In genomic region chr16:9836118-9836736, GRCh38 we compare ENCODE assay signal across 13 cellular contexts.
DNase-seq lines count a peak whose midpoint lies in the region; ATAC-seq, FAIRE-seq and TF ChIP-seq lines count a peak whose summit lies in the region.
"Had no signal": no experiment of that assay in that cellular context is flagged by ENCODE, and none has a peak within 500 bp of the region (broad histone marks: within the 10 kb centered on the region; RNA-seq: fewer than 3 reads in every experiment).

No MANE protein-coding gene starts in this region.

- no peaks in the 10 kb centered on the region for H3K27me3 Mint-ChIP-seq in activated CD4-positive, alpha-beta T cell treated with anti-CD3 and anti-CD28 coated beads, Interleukin-2, amount 10 ng/mL, durations not matched to agents 7 days and 5 days
- H3K27me3 Mint-ChIP-seq in activated CD4-positive, alpha-beta T cell treated with anti-CD3 and anti-CD28 coated beads for 36 hours: no peaks in the 10 kb centered on the region
- H3K27me3 Mint-ChIP-seq in activated T-cell treated with anti-CD3 and anti-CD28 coated beads, Interleukin-2, amount 50 U/mL, for 72 hours (ENCODE audit: low read depth): no peaks in the 10 kb centered on the region
- H3K27me3 Mint-ChIP-seq: activated naive CD8-positive, alpha-beta T cell treated with anti-CD3 and anti-CD28 coated beads, Interleukin-2, amount 10 ng/mL, durations not matched to agents 7 days and 5 days had no signal

- FAIRE-seq in small intestine (lab: Jason Lieb, UNC): no peak

- no peaks in the 10 kb centered on the region for H3K4me1 Mint-ChIP-seq in activated CD4-positive, alpha-beta T cell treated with anti-CD3 and anti-CD28 coated beads, Interleukin-2, amount 10 ng/mL, durations not matched to agents 7 days and 5 days
- no peaks in the 10 kb centered on the region for H3K4me1 Mint-ChIP-seq in activated CD4-positive, alpha-beta T cell treated with anti-CD3 and anti-CD28 coated beads for 36 hours
- H3K4me1 Mint-ChIP-seq in activated T-cell treated with anti-CD3 and anti-CD28 coated beads, Interleukin-2, amount 50 U/mL, for 72 hours (ENCODE audit: low read depth): no peaks in the 10 kb centered on the region
- H3K4me1 Mint-ChIP-seq: activated naive CD8-positive, alpha-beta T cell treated with anti-CD3 and anti-CD28 coated beads, Interleukin-2, amount 10 ng/mL, durations not matched to agents 7 days and 5 days had no signal

- no peaks in the 10 kb centered on the region for H3K9me3 Mint-ChIP-seq in activated CD4-positive, alpha-beta T cell treated with anti-CD3 and anti-CD28 coated beads, Interleukin-2, amount 10 ng/mL, durations not matched to agents 7 days and 5 days
- no peaks in the 10 kb centered on the region for H3K9me3 Mint-ChIP-seq in activated CD4-positive, alpha-beta T cell treated with anti-CD3 and anti-CD28 coated beads for 36 hours (ENCODE audit: low read depth)
- no peaks in the 10 kb centered on the region for H3K9me3 Mint-ChIP-seq in activated T-cell treated with anti-CD3 and anti-CD28 coated beads, Interleukin-2, amount 50 U/mL, for 72 hours
- H3K9me3 Mint-ChIP-seq: activated naive CD8-positive, alpha-beta T cell treated with anti-CD3 and anti-CD28 coated beads, Interleukin-2, amount 10 ng/mL, durations not matched to agents 7 days and 5 days had no signal

- H3K36me3 ChIP-seq in small intestine (ENCODE audit: control insufficient read depth in 2 of 2, insufficient read depth in 2 of 2, low read length in 2 of 2): no peaks in the 10 kb centered on the region
- no peaks in the 10 kb centered on the region for H3K36me3 ChIP-seq in Peyer's patch
- H3K36me3 ChIP-seq in lower lobe of right lung: no peaks in the 10 kb centered on the region

- no peaks in the 10 kb centered on the region for H3K36me3 Mint-ChIP-seq in activated CD4-positive, alpha-beta T cell treated with anti-CD3 and anti-CD28 coated beads, Interleukin-2, amount 10 ng/mL, durations not matched to agents 7 days and 5 days (ENCODE audit: low read depth)
- H3K36me3 Mint-ChIP-seq in activated CD4-positive, alpha-beta T cell treated with anti-CD3 and anti-CD28 coated beads for 36 hours (ENCODE audit: low read depth): no peaks in the 10 kb centered on the region
- H3K36me3 Mint-ChIP-seq in activated T-cell treated with anti-CD3 and anti-CD28 coated beads, Interleukin-2, amount 50 U/mL, for 72 hours (ENCODE audit: insufficient read depth in 2 of 2): no peaks in the 10 kb centered on the region
- H3K36me3 Mint-ChIP-seq: activated naive CD8-positive, alpha-beta T cell treated with anti-CD3 and anti-CD28 coated beads, Interleukin-2, amount 10 ng/mL, durations not matched to agents 7 days and 5 days had no signal

- no peak overlapping the region for H3K4me3 Mint-ChIP-seq in activated CD4-positive, alpha-beta T cell treated with anti-CD3 and anti-CD28 coated beads, Interleukin-2, amount 10 ng/mL, durations not matched to agents 7 days and 5 days
- H3K4me3 Mint-ChIP-seq in activated CD4-positive, alpha-beta T cell treated with anti-CD3 and anti-CD28 coated beads for 36 hours: no peak overlapping the region
- no peak overlapping the region for H3K4me3 Mint-ChIP-seq in activated T-cell treated with anti-CD3 and anti-CD28 coated beads, Interleukin-2, amount 50 U/mL, for 72 hours
- H3K4me3 Mint-ChIP-seq: activated naive CD8-positive, alpha-beta T cell treated with anti-CD3 and anti-CD28 coated beads, Interleukin-2, amount 10 ng/mL, durations not matched to agents 7 days and 5 days had no signal

- H3K27me3 ChIP-seq in small intestine (ENCODE audit: control insufficient read depth in 2 of 2, insufficient read depth in 2 of 2, low read length in 2 of 2) (no peaks in the 10 kb centered on the region), Peyer's patch (no peaks in the 10 kb centered on the region), lower lobe of right lung (ENCODE audit: low read depth) (peaks cover 3% of the 10 kb centered on the region)

- POLR2A ChIA-PET in activated CD4-positive, alpha-beta T cell treated with anti-CD3 and anti-CD28 coated beads, Interleukin-2, amount 10 ng/mL, durations not matched to agents 7 days and 5 days (lab: Charles Lee): no interaction called here
- POLR2A ChIA-PET in activated CD4-positive, alpha-beta T cell treated with anti-CD3 and anti-CD28 coated beads for 36 hours (lab: Charles Lee): no interaction called here

- no peaks in the 10 kb centered on the region for H3K9me3 ChIP-seq in small intestine (ENCODE audit: control insufficient read depth, low read depth)
- H3K9me3 ChIP-seq in Peyer's patch: no peaks in the 10 kb centered on the region
- no peaks in the 10 kb centered on the region for H3K9me3 ChIP-seq in lower lobe of right lung

- peak; percentile 17 for DNase-seq in activated CD4-positive, alpha-beta T cell treated with anti-CD3 and anti-CD28 coated beads, Interleukin-2, amount 10 ng/mL, durations not matched to agents 7 days and 5 days
- no peak for DNase-seq in activated CD4-positive, alpha-beta T cell treated with anti-CD3 and anti-CD28 coated beads for 36 hours
- DNase-seq in RPMI8226 (peak; percentile 66), fibroblast of mammary gland (ENCODE audit: low read depth) (peak; percentile 46), small intestine (peak; percentile 8), Peyer's patch (no peak), lower lobe of right lung (no peak)
- DNase-seq in activated T-cell treated with anti-CD3 and anti-CD28 coated beads, Interleukin-2, amount 50 U/mL, for 72 hours: no peak
- DNase-seq: activated CD4-positive, alpha-beta T cell treated with anti-CD3 and anti-CD28 coated beads for 48 hours; activated naive CD8-positive, alpha-beta T cell treated with anti-CD3 and anti-CD28 coated beads, Interleukin-2, amount 10 ng/mL, durations not matched to agents 7 days and 5 days; HCEC 1CT; NCI-H1930 had no signal

- H3K27ac ChIP-seq in small intestine (ENCODE audit: low read depth in 1 of 2, low read length in 1 of 2) (no peak overlapping the region), Peyer's patch (no peak overlapping the region), lower lobe of right lung (no peak overlapping the region)

- ATAC-seq in activated CD4-positive, alpha-beta T cell treated with anti-CD3 and anti-CD28 coated beads for 36 hours: no peak
- no peak for ATAC-seq in activated T-cell treated with anti-CD3 and anti-CD28 coated beads, Interleukin-2, amount 50 U/mL, for 72 hours (replicated peaks in 1 of 2)
- no peak for ATAC-seq in lower lobe of right lung
- ATAC-seq: Panc1 had no signal

- TF ChIP-seq CTCF in fibroblast of mammary gland (conservative IDR thresholded peaks at IDR 0.05; ENCODE audit: control insufficient read depth, insufficient read depth, low read depth, low read length) (no peak), Peyer's patch (IDR thresholded peaks at IDR 0.05) (no peak), lower lobe of right lung (IDR thresholded peaks at IDR 0.05) (no peak)

- no peaks in the 10 kb centered on the region for H3K4me1 ChIP-seq in small intestine (ENCODE audit: control insufficient read depth in 2 of 2, insufficient read depth in 1 of 2, low read depth in 1 of 2, low read length in 1 of 2)
- H3K4me1 ChIP-seq in Peyer's patch: no peaks in the 10 kb centered on the region
- no peaks in the 10 kb centered on the region for H3K4me1 ChIP-seq in lower lobe of right lung

- H3K4me3 ChIP-seq in fibroblast of mammary gland (ENCODE audit: control insufficient read depth, low read depth, low read length) (no peak overlapping the region), small intestine (ENCODE audit: low read depth in 1 of 2, low read length in 2 of 2) (no peak overlapping the region), Peyer's patch (no peak overlapping the region), lower lobe of right lung (no peak overlapping the region)

- intact Hi-C loops in activated CD4-positive, alpha-beta T cell treated with anti-CD3 and anti-CD28 coated beads for 36 hours (cut with DNase I, micrococcal nuclease): no loop called here
- intact Hi-C loops in lower lobe of right lung (cut with DNase I): no loop called here

- CTCF ChIA-PET in activated CD4-positive, alpha-beta T cell treated with anti-CD3 and anti-CD28 coated beads, Interleukin-2, amount 10 ng/mL, durations not matched to agents 7 days and 5 days (lab: Charles Lee): no interaction called here
- CTCF ChIA-PET in activated CD4-positive, alpha-beta T cell treated with anti-CD3 and anti-CD28 coated beads for 36 hours (lab: Charles Lee): no interaction called here

- WGBS in small intestine, 3 donors: 42 to 53% (median 49%) methylated on average over 9 of the region's 9 CpGs

- no peak for TF ChIP-seq POLR2A in Peyer's patch (IDR thresholded peaks at IDR 0.05)

- no peak overlapping the region for H3K27ac Mint-ChIP-seq in activated CD4-positive, alpha-beta T cell treated with anti-CD3 and anti-CD28 coated beads, Interleukin-2, amount 10 ng/mL, durations not matched to agents 7 days and 5 days
- no peak overlapping the region for H3K27ac Mint-ChIP-seq in activated CD4-positive, alpha-beta T cell treated with anti-CD3 and anti-CD28 coated beads for 36 hours
- no peak overlapping the region for H3K27ac Mint-ChIP-seq in activated T-cell treated with anti-CD3 and anti-CD28 coated beads, Interleukin-2, amount 50 U/mL, for 72 hours
- H3K27ac Mint-ChIP-seq: activated naive CD8-positive, alpha-beta T cell treated with anti-CD3 and anti-CD28 coated beads, Interleukin-2, amount 10 ng/mL, durations not matched to agents 7 days and 5 days had no signal

Comparison
In these comparisons a context has a peak if more than half of its experiments do, and no peak if none do; other contexts are left out.
1. DNase-seq: peak in activated CD4-positive, alpha-beta T cell treated with anti-CD3 and anti-CD28 coated beads, Interleukin-2, amount 10 ng/mL, durations not matched to agents 7 days and 5 days (single experiment), RPMI8226 (single experiment), fibroblast of mammary gland (single experiment) and small intestine (single experiment); none in activated CD4-positive, alpha-beta T cell treated with anti-CD3 and anti-CD28 coated beads for 36 hours (single experiment), activated T-cell treated with anti-CD3 and anti-CD28 coated beads, Interleukin-2, amount 50 U/mL, for 72 hours (0 of 2), Peyer's patch (0 of 3) and lower lobe of right lung (single experiment).